8 cellular contexts compared by ENCODE assay signal in genomic region chr6:52994031-52994788, GRCh38. TPM values are rescaled to one million over a fixed set of nuclear protein-coding genes. Genes with fewer than 3 reads are reported as not detected.
DNase-seq lines count a peak whose midpoint lies in the region; ATAC-seq and TF ChIP-seq lines count a peak whose summit lies in the region.

No MANE protein-coding gene starts in this region.

- H3K36me3 ChIP-seq in spleen = no peaks in the 10 kb centered on the region

- peaks cover 0 to 44% (median 21%) of the 10 kb centered on the region in 6 donors for H3K4me1 ChIP-seq in spleen

- TF ChIP-seq POLR2A in spleen (IDR thresholded peaks at IDR 0.05) = no peak

- WGBS in spleen, 5 donors = 24 to 36% (median 32%) methylated on average over 25 to 28 of the region's 28 CpGs

- POLR2A ChIA-PET in MCF 10A (lab: Yijun Ruan, JAX) = interaction anchor here (0.7 to 3.7 kb wide), 22 partner anchors 9 to 480 kb away, joined by 3 to 35 read pairs (median 6); partner anchors contain the start of genes FBXO9 and GSTA3

- DNase-seq in AG20443 (ENCODE audit: low spot score) = peak; percentile 28
- peak; percentile 55 to 59 for DNase-seq in NCI-H526 (lab: John Stamatoyannopoulos, UW)
- peak; percentile 34 for DNase-seq in MCF 10A (ENCODE audit: unreplicated experiment)
- DNase-seq in islet precursor cell = peak; percentile 64
- DNase-seq in spleen = no peak
- no peak for DNase-seq in NCI-H2196 (lab: John Stamatoyannopoulos, UW; ENCODE audit: unreplicated experiment)

- intact Hi-C loops in MCF 10A (cut with micrococcal nuclease) = loop anchor here (2.0 to 5.0 kb wide), 2 partner anchors 77 to 577 kb away; no protein-coding TSS in a partner anchor
- intact Hi-C loops in spleen (cut with DNase I; ENCODE audit: low total_unique reads) = no loop called here

- H3K27ac Mint-ChIP-seq in MCF 10A (ENCODE audit: low read depth, unreplicated experiment) = peak overlapping the region; percentile 99

- peak overlapping the region; percentile 46 to 86 (median 64) for H3K4me3 ChIP-seq in spleen

- H3K4me3 Mint-ChIP-seq in MCF 10A (ENCODE audit: unreplicated experiment) = peak overlapping the region; percentile 89

- peaks cover 33% of the 10 kb centered on the region for H3K4me1 Mint-ChIP-seq in MCF 10A (ENCODE audit: insufficient read depth, unreplicated experiment)

- peak overlapping the region; percentile 91 to 99 (median 96) for H3K27ac ChIP-seq in spleen

- no peaks in the 10 kb centered on the region for H3K9me3 Mint-ChIP-seq in MCF 10A (ENCODE audit: unreplicated experiment)

- H3K27me3 ChIP-seq in spleen (replicated peaks in 1 of 7) = no peaks in the 10 kb centered on the region

- TSS peak; percentile 23 for BruUV-seq in MCF 10A (replicated peaks; lab: Mats Ljungman, UMichigan)

- no peaks in the 10 kb centered on the region for H3K9me3 ChIP-seq in spleen

- no peak for TF ChIP-seq CTCF in MCF 10A (IDR thresholded peaks at IDR 0.05; ENCODE audit: unreplicated experiment)
- no peak for TF ChIP-seq CTCF in spleen (IDR thresholded peaks at IDR 0.05 in 8 of 11, conservative IDR thresholded peaks at IDR 0.05 in 3 of 11)

- ATAC-seq in GM18909 (IDR thresholded peaks at IDR 0.05; ENCODE audit: poor library complexity, unreplicated experiment) = peak; percentile 0
- ATAC-seq in HG02610 (IDR thresholded peaks at IDR 0.05; ENCODE audit: unreplicated experiment) = no peak

- H3K27me3 Mint-ChIP-seq in MCF 10A (ENCODE audit: insufficient read depth, unreplicated experiment) = no peaks in the 10 kb centered on the region

- CTCF ChIA-PET in MCF 10A (lab: Yijun Ruan, JAX) = interaction anchor here (0.5 to 5.0 kb wide), 28 partner anchors 8 to 1608 kb away, joined by 3 to 28 read pairs (median 4); no protein-coding TSS in a partner anchor

- H3K36me3 Mint-ChIP-seq in MCF 10A (ENCODE audit: insufficient read depth, unreplicated experiment) = peaks cover 20% of the 10 kb centered on the region

RNA-seq across cellular contexts. Expression of gene GSTA4, which starts 0.9 kb away (rescaled TPM):
- total RNA-seq in MCF 10A (2022) (5.3 and 5.9 TPM in 2 replicates), spleen (10 to 100 TPM in 6 of 7 donors, 1 to 10 TPM in 1; 8.5 to 23.3 (median 14.8) TPM)
- 10 to 100 TPM; 13.0 to 19.4 (median 15.2) TPM for polyA plus RNA-seq in spleen

Comparison
In these comparisons a context has a peak if more than half of its experiments do, and no peak if none do; other contexts are left out.
1. DNase-seq: peak in AG20443 (single experiment), NCI-H526 (2 of 2), MCF 10A (single experiment) and islet precursor cell (single experiment); none in spleen (single experiment) and NCI-H2196 (single experiment).